ENCODE assay signal across 17 cellular contexts in the genomic region with DNA sequence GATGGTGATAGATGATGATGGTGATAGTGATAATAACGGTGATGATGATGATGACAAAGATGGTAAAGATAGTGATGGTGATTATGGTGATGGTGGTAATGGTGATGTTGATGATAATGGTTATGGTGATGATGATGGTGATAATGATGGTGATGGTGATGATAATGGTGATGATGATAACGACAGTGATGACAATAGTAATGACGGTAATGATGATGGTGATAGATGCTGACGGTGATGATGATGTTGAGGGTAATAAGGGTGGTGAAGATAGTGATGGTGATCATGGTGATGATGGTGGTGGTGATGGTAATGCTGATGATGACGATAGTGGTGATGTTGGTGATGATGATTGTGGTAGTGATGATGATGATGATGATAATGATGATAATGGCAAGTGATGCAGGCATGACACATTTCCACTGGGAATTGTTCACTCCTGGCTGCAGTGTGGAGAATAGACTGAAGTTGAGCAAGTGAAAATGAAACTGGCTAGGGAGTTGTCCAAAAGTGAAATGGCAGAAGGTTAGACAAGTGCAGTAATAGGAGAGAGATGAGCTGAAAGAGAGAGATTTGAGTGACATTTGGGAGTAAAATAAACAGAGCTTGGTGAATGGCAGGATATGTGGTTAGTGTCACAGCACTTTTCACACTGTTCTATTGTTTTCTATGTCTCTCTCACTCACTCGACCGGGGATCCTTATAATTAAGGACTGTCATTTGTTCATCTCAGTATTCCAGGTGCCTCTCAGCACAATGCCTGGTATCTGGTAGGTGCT.
DNase-seq lines count a peak whose midpoint lies in the region; ATAC-seq, FAIRE-seq and TF ChIP-seq lines count a peak whose summit lies in the region.
"Had no signal": no experiment of that assay in that cellular context is flagged by ENCODE, and none has a peak within 500 bp of the region (broad histone marks: within the 10 kb centered on the region; RNA-seq: fewer than 3 reads in every experiment).

No MANE protein-coding gene starts in this region.

- H3K14ac ChIP-seq in H1 (ENCODE audit: insufficient read length) = no peak overlapping the region

- no peak overlapping the region for H3K27ac ChIP-seq in HepG2 (ENCODE audit: extremely low read length, insufficient read depth, low read length)
- no peak overlapping the region for H3K27ac ChIP-seq in right lobe of liver
- H3K27ac ChIP-seq in H1 (ENCODE audit: low read depth, low read length) = no peak overlapping the region
- no peak overlapping the region for H3K27ac ChIP-seq in uterus
- H3K27ac ChIP-seq: C4-2B, SJSA1 had no signal

- no peak overlapping the region for H3K4me3 Mint-ChIP-seq in activated T-helper 1 cell treated with anti-CD3 and anti-CD28 coated beads, Interleukin-12 subunit alpha, Interleukin-12 subunit beta, Interleukin-2, Interleukin-4 antibody, amounts not matched to agents 30 ng/mL and 10 ng/mL and 1 ng/mL, durations not matched to agents 14 hours and 24 hours and 36 hours

- no peak overlapping the region for H2BK12ac ChIP-seq in H1 (ENCODE audit: low read depth, low read length)

- no peak overlapping the region for H4K8ac ChIP-seq in H1 (ENCODE audit: extremely low read depth, insufficient read depth, low read length)

- CTCF ChIA-PET in HepG2 (lab: Yijun Ruan, JAX; ENCODE audit: low intra/inter-chr PET ratio, low total read pairs) (no interaction called here), H1 (lab: Charles Lee; ENCODE audit: partially characterized antibody) (no interaction called here)

- H3K79me1 ChIP-seq in H1 (ENCODE audit: low read depth, low read length) = no peaks in the 10 kb centered on the region

- peaks cover 5% of the 10 kb centered on the region; the same call in 1 of the 2 replicates for H3K23me2 ChIP-seq in H1 (ENCODE audit: low read depth, low read length)

- DNase-seq in HepG2 (ENCODE audit: low spot score) (no peak), right lobe of liver (no peak), NCI-H748 treated with DMSO at 0.1 percent for 48 hours (lab: John Stamatoyannopoulos, UW) (peak; percentile 24), H1 (ENCODE audit: low read depth in 1 of 2, low spot score in 2 of 2) (no peak), uterus (no peak), BE2C (no peak)
- DNase-seq in activated T-helper 1 cell treated with anti-CD3 and anti-CD28 coated beads, Interleukin-12 subunit alpha, Interleukin-12 subunit beta, Interleukin-2, Interleukin-4 antibody, amounts not matched to agents 30 ng/mL and 10 ng/mL and 1 ng/mL, durations not matched to agents 14 hours and 24 hours and 36 hours (ENCODE audit: low spot score) = no peak
- DNase-seq: GF-D8, Karpas-422, MG63, NCI-H1105, NCI-H2029 treated with DMSO at 0.1 percent for 48 hours, NCI-H526 treated with DMSO at 0.1 percent for 48 hours had no signal

- no peaks in the 10 kb centered on the region for H3K4me1 ChIP-seq in HepG2 (ENCODE audit: insufficient read depth, low read length)
- H3K4me1 ChIP-seq in right lobe of liver = no peaks in the 10 kb centered on the region
- H3K4me1 ChIP-seq in H1 (replicated peaks in 1 of 4; ENCODE audit: control insufficient read depth in 3 of 4, insufficient read depth in 4 of 4, low read length in 3 of 4) = peaks cover 0 to 3% (median 0%) of the 10 kb centered on the region in 4 experiments; a peak in 1 of 7 replicates
- H3K4me1 ChIP-seq in uterus = no peaks in the 10 kb centered on the region
- H3K4me1 ChIP-seq in BE2C = no peaks in the 10 kb centered on the region
- H3K4me1 ChIP-seq: SJSA1 had no signal

- H3K9me3 Mint-ChIP-seq in activated T-helper 1 cell treated with anti-CD3 and anti-CD28 coated beads, Interleukin-12 subunit alpha, Interleukin-12 subunit beta, Interleukin-2, Interleukin-4 antibody, amounts not matched to agents 30 ng/mL and 10 ng/mL and 1 ng/mL, durations not matched to agents 14 hours and 24 hours and 36 hours = no peaks in the 10 kb centered on the region

- H4K20me1 ChIP-seq in HepG2 (ENCODE audit: insufficient read depth, low read length) (no peaks in the 10 kb centered on the region), H1 (replicated peaks in 1 of 2; ENCODE audit: control insufficient read depth in 1 of 2, insufficient read depth in 2 of 2, low read length in 2 of 2) (peaks cover 0 to 5% of the 10 kb centered on the region in 2 experiments)

- H3K79me2 ChIP-seq in HepG2 (ENCODE audit: insufficient read depth, low read length) = no peaks in the 10 kb centered on the region
- H3K79me2 ChIP-seq in H1 (ENCODE audit: control insufficient read depth in 1 of 2, insufficient read depth in 2 of 2, low read length in 2 of 2) = 0 out of 4 replicates have a peak, but pooled peaks cover 0 to 4% of the 10 kb centered on the region in 2 experiments

- no peak overlapping the region for H3K18ac ChIP-seq in H1 (ENCODE audit: extremely low read depth, low read length)

- H2BK5ac ChIP-seq in H1 (ENCODE audit: low read depth, low read length) = no peak overlapping the region

- H2BK20ac ChIP-seq in H1 (ENCODE audit: low read length) = no peak overlapping the region

- no peak overlapping the region; the same call in 1 of the 2 replicates for H2AK5ac ChIP-seq in H1 (ENCODE audit: low read depth, low read length)

- no peak overlapping the region for H3K27ac Mint-ChIP-seq in activated T-helper 1 cell treated with anti-CD3 and anti-CD28 coated beads, Interleukin-12 subunit alpha, Interleukin-12 subunit beta, Interleukin-2, Interleukin-4 antibody, amounts not matched to agents 30 ng/mL and 10 ng/mL and 1 ng/mL, durations not matched to agents 14 hours and 24 hours and 36 hours

- no peak for TF ChIP-seq EP300 in HepG2 (IDR thresholded peaks at IDR 0.05; ENCODE audit: low read depth in 2 of 2, low read length in 2 of 2)
- no peak for TF ChIP-seq EP300 in HepG2 (CRISPR knock-in tag; IDR thresholded peaks at IDR 0.05; ENCODE audit: borderline replicate concordance)
- no peak for TF ChIP-seq EP300 in H1 (IDR thresholded peaks at IDR 0.05; ENCODE audit: borderline replicate concordance in 1 of 2, low read depth in 2 of 2, low read length in 2 of 2)

- H3K27me3 Mint-ChIP-seq in activated T-helper 1 cell treated with anti-CD3 and anti-CD28 coated beads, Interleukin-12 subunit alpha, Interleukin-12 subunit beta, Interleukin-2, Interleukin-4 antibody, amounts not matched to agents 30 ng/mL and 10 ng/mL and 1 ng/mL, durations not matched to agents 14 hours and 24 hours and 36 hours (ENCODE audit: insufficient read depth) = no peaks in the 10 kb centered on the region

- ATAC-seq in HepG2 = no peak
- ATAC-seq in right lobe of liver = no peak

- H3K9ac ChIP-seq in HepG2 (ENCODE audit: insufficient read depth, low read depth, low read length) (no peak overlapping the region), H1 (replicated peaks in 1 of 4; ENCODE audit: extremely low read depth in 1 of 4, low read depth in 3 of 4, low read length in 3 of 4) (no peak overlapping the region)

- in situ Hi-C loops in HepG2 (cut with HindIII; ENCODE audit: extremely low pct_ligation_motif_present, low pct_unique_long_range_greater_than_20kb) = no loop called here

- H3K9me3 ChIP-seq in HepG2 (ENCODE audit: low read length) = peaks cover 93% of the 10 kb centered on the region
- no peaks in the 10 kb centered on the region for H3K9me3 ChIP-seq in right lobe of liver
- H3K9me3 ChIP-seq in H1 (ENCODE audit: insufficient read depth in 2 of 2, low read depth in 1 of 2, low read length in 1 of 2) = no peaks in the 10 kb centered on the region
- no peaks in the 10 kb centered on the region for H3K9me3 ChIP-seq in uterus
- peaks cover 3% of the 10 kb centered on the region for H3K9me3 ChIP-seq in BE2C
- H3K9me3 ChIP-seq: MG63, SJSA1 had no signal

- no peak overlapping the region for H2BK120ac ChIP-seq in H1 (replicated peaks; ENCODE audit: low read depth, low read length)

- no peak for TF ChIP-seq POLR2A in HepG2 (IDR thresholded peaks at IDR 0.05; ENCODE audit: insufficient read depth in 1 of 2, low read depth in 2 of 2, low read length in 2 of 2)
- TF ChIP-seq POLR2A in right lobe of liver (IDR thresholded peaks at IDR 0.05) = no peak
- no peak for TF ChIP-seq POLR2A in H1 (IDR thresholded peaks at IDR 0.05; ENCODE audit: control extremely low read depth in 1 of 2, low read depth in 2 of 2, low read length in 2 of 2)
- no peak for TF ChIP-seq POLR2A in uterus (IDR thresholded peaks at IDR 0.05)

- TF ChIP-seq CTCF in HepG2 (CRISPR knock-in tag; IDR thresholded peaks at IDR 0.05) (no peak), right lobe of liver (IDR thresholded peaks at IDR 0.05) (no peak), H1 (IDR thresholded peaks at IDR 0.05; ENCODE audit: control extremely low read depth in 1 of 3, insufficient read depth in 1 of 3, low read depth in 1 of 3, low read length in 3 of 3) (no peak), uterus (IDR thresholded peaks at IDR 0.05) (no peak), BE2C (IDR thresholded peaks at IDR 0.05; ENCODE audit: low read depth, low read length) (no peak)

- no peak overlapping the region for H2BK15ac ChIP-seq in H1 (ENCODE audit: low read length)

- H4K91ac ChIP-seq in H1 (replicated peaks; ENCODE audit: insufficient read length, low read length) = no peak overlapping the region

- intact Hi-C loops in HepG2 (cut with micrococcal nuclease; ENCODE audit: unreplicated experiment) = no loop called here
- intact Hi-C loops in right lobe of liver (cut with DNase I) = no loop called here
- intact Hi-C loops in activated T-helper 1 cell treated with anti-CD3 and anti-CD28 coated beads, Interleukin-12 subunit alpha, Interleukin-12 subunit beta, Interleukin-2, Interleukin-4 antibody, amounts not matched to agents 30 ng/mL and 10 ng/mL and 1 ng/mL, durations not matched to agents 14 hours and 24 hours and 36 hours (cut with micrococcal nuclease) = no loop called here
- intact Hi-C loops in uterus (cut with DNase I; ENCODE audit: low total_unique reads) = no loop called here

- H2AFZ ChIP-seq in HepG2 (ENCODE audit: low read length) (no peak overlapping the region), H1 (ENCODE audit: low read length) (no peak overlapping the region)

- FAIRE-seq in HepG2 (lab: Jason Lieb, UNC) = no peak
- no peak for FAIRE-seq in H1 (lab: Jason Lieb, UNC)
- FAIRE-seq: A204.1, H54 had no signal

- no peak overlapping the region for H4K5ac ChIP-seq in H1 (ENCODE audit: insufficient read length, low read depth, low read length)

- H3K27me3 ChIP-seq in HepG2 (ENCODE audit: control insufficient read depth in 1 of 2, insufficient read depth in 2 of 2, low read length in 2 of 2) (no peaks in the 10 kb centered on the region), right lobe of liver (no peaks in the 10 kb centered on the region), H1 (replicated peaks in 1 of 4; ENCODE audit: control insufficient read depth in 3 of 4, extremely low read depth in 1 of 4, insufficient read depth in 3 of 4, low read length in 3 of 4) (no peaks in the 10 kb centered on the region), uterus (no peaks in the 10 kb centered on the region), BE2C (no peaks in the 10 kb centered on the region)
- H3K27me3 ChIP-seq: MG63, SJSA1 had no signal

- H3K36me3 ChIP-seq in HepG2 (replicated peaks in 1 of 2; ENCODE audit: control insufficient read depth in 1 of 2, insufficient read depth in 2 of 2, low read length in 2 of 2) (no peaks in the 10 kb centered on the region), right lobe of liver (no peaks in the 10 kb centered on the region), H1 (ENCODE audit: control insufficient read depth in 2 of 4, insufficient read depth in 4 of 4, low read length in 3 of 4) (no peaks in the 10 kb centered on the region), uterus (no peaks in the 10 kb centered on the region), BE2C (no peaks in the 10 kb centered on the region)
- H3K36me3 ChIP-seq: MG63, SJSA1 had no signal

- H3K4ac ChIP-seq in H1 (replicated peaks; ENCODE audit: insufficient read length, low read depth, low read length) = no peak overlapping the region

- peak overlapping the region; percentile 67 for H3K56ac ChIP-seq in H1 (replicated peaks; ENCODE audit: insufficient read length, low read depth, low read length)

- no peaks in the 10 kb centered on the region for H3K36me3 Mint-ChIP-seq in activated T-helper 1 cell treated with anti-CD3 and anti-CD28 coated beads, Interleukin-12 subunit alpha, Interleukin-12 subunit beta, Interleukin-2, Interleukin-4 antibody, amounts not matched to agents 30 ng/mL and 10 ng/mL and 1 ng/mL, durations not matched to agents 14 hours and 24 hours and 36 hours (ENCODE audit: low read depth)

- H3K4me3 ChIP-seq in HepG2 (replicated peaks in 1 of 3; ENCODE audit: insufficient read depth in 1 of 3, low read depth in 2 of 3, low read length in 3 of 3) = no peak overlapping the region
- H3K4me3 ChIP-seq in right lobe of liver = no peak overlapping the region
- H3K4me3 ChIP-seq in H1 (ENCODE audit: extremely low read depth in 1 of 4, insufficient read depth in 2 of 4, low read depth in 3 of 4, low read length in 4 of 4) = no peak overlapping the region
- no peak overlapping the region for H3K4me3 ChIP-seq in uterus
- no peak overlapping the region for H3K4me3 ChIP-seq in BE2C (ENCODE audit: low read depth, low read length)
- H3K4me3 ChIP-seq: MG63, SJSA1 had no signal

- POLR2A ChIA-PET in HepG2 (lab: Yijun Ruan, JAX) = no interaction called here
- POLR2A ChIA-PET in H1 (lab: Charles Lee; ENCODE audit: partially characterized antibody) = no interaction called here

- H3K4me1 Mint-ChIP-seq in activated T-helper 1 cell treated with anti-CD3 and anti-CD28 coated beads, Interleukin-12 subunit alpha, Interleukin-12 subunit beta, Interleukin-2, Interleukin-4 antibody, amounts not matched to agents 30 ng/mL and 10 ng/mL and 1 ng/mL, durations not matched to agents 14 hours and 24 hours and 36 hours (ENCODE audit: low read depth) = no peaks in the 10 kb centered on the region

- BruUV-seq in HepG2 (replicated peaks; lab: Mats Ljungman, UMichigan) = no TSS peak

- TF ChIP-seq RAD21 in HepG2 (CRISPR knock-in tag; IDR thresholded peaks at IDR 0.05) (no peak), H1 (IDR thresholded peaks at IDR 0.05 in 1 of 2, conservative IDR thresholded peaks at IDR 0.05 in 1 of 2; ENCODE audit: low read depth in 2 of 2, low read length in 2 of 2) (no peak)

- H3K23ac ChIP-seq in H1 (ENCODE audit: insufficient read length) = no peak overlapping the region

- WGBS in HepG2 (ENCODE audit: low lambda C conversion rate) = 2% methylated on average over 7 of the region's 7 CpGs
- 79% methylated on average over 7 of the region's 7 CpGs for WGBS in right lobe of liver (ENCODE audit: insufficient coverage, low coverage, low lambda C conversion rate, missing lambda C conversion rate)
- WGBS in H1 (ENCODE audit: extremely low coverage in 1 of 2, insufficient coverage in 1 of 2, insufficient read length in 1 of 2, insufficient replicate concordance in 2 of 2, low coverage in 1 of 2, low lambda C conversion rate in 2 of 2, missing lambda C conversion rate in 1 of 2), 2 experiments = 92% methylated on average over 7 of the region's 7 CpGs; no CpG with 5 or more reads in 1 of the 2 experiments

- no peak overlapping the region for H3K4me2 ChIP-seq in HepG2 (ENCODE audit: low read depth, low read length)
- H3K4me2 ChIP-seq in H1 (ENCODE audit: insufficient read depth in 1 of 2, low read depth in 2 of 2, low read length in 2 of 2) = no peak overlapping the region
